Comparison of ENCODE assay signal across 9 cellular contexts in genomic region chr2:235639387-235639786, GRCh38.
A peak's percentile ranks its signal among the peaks of the same experiment; 100 is the strongest.
DNase-seq lines count a peak whose midpoint lies in the region.
"Had no signal": no experiment of that assay in that cellular context is flagged by ENCODE, and none has a peak within 500 bp of the region (broad histone marks: within the 10 kb centered on the region; RNA-seq: fewer than 3 reads in every experiment).

No MANE protein-coding gene starts in this region.

- POLR2A ChIA-PET in activated CD4-positive, alpha-beta memory T cell treated with anti-CD3 and anti-CD28 coated beads, Interleukin-2, amount 10 ng/mL, durations not matched to agents 7 days and 5 days (lab: Charles Lee): no interaction called here

- H3K9me3 Mint-ChIP-seq in activated CD4-positive, alpha-beta memory T cell treated with anti-CD3 and anti-CD28 coated beads, Interleukin-2, amount 10 ng/mL, durations not matched to agents 7 days and 5 days: no peaks in the 10 kb centered on the region

- H3K4me3 Mint-ChIP-seq in activated CD4-positive, alpha-beta memory T cell treated with anti-CD3 and anti-CD28 coated beads, Interleukin-2, amount 10 ng/mL, durations not matched to agents 7 days and 5 days: no peak overlapping the region

- H3K4me1 Mint-ChIP-seq in activated CD4-positive, alpha-beta memory T cell treated with anti-CD3 and anti-CD28 coated beads, Interleukin-2, amount 10 ng/mL, durations not matched to agents 7 days and 5 days: no peaks in the 10 kb centered on the region

- DNase-seq in NCI-H446 treated with DMSO at 0.1 percent for 48 hours (lab: John Stamatoyannopoulos, UW) (peak; percentile 8), NCI-H446 (lab: John Stamatoyannopoulos, UW) (no peak), lung microvascular endothelial cell (ENCODE audit: low read depth in 2 of 2) (peak; percentile 59 to 88), ureter (ENCODE audit: low spot score) (peak; percentile 75), T-helper 1 cell (no peak)
- DNase-seq in stimulated activated CD4-positive, alpha-beta T cell treated with anti-CD3 and anti-CD28 coated beads, Interleukin-1b, Interleukin-23, amount 100 ng/mL, for 48 hours: no peak
- DNase-seq in activated CD4-positive, alpha-beta memory T cell treated with anti-CD3 and anti-CD28 coated beads, Interleukin-2, amount 10 ng/mL, durations not matched to agents 7 days and 5 days: no peak
- DNase-seq: NCI-H187 treated with DMSO at 0.1 percent for 48 hours had no signal

- H3K27me3 Mint-ChIP-seq in activated CD4-positive, alpha-beta memory T cell treated with anti-CD3 and anti-CD28 coated beads, Interleukin-2, amount 10 ng/mL, durations not matched to agents 7 days and 5 days: peaks cover 13% of the 10 kb centered on the region

- H3K27ac ChIP-seq in cingulate gyrus (ENCODE audit: low read depth, low read length): peak overlapping the region; percentile 95

- CTCF ChIA-PET in activated CD4-positive, alpha-beta memory T cell treated with anti-CD3 and anti-CD28 coated beads, Interleukin-2, amount 10 ng/mL, durations not matched to agents 7 days and 5 days (lab: Charles Lee): interaction anchor here (0.6 to 1.7 kb wide), 2 partner anchors 28 to 107 kb away, joined by 3 to 6 read pairs; no protein-coding TSS in a partner anchor

- H3K36me3 Mint-ChIP-seq in activated CD4-positive, alpha-beta memory T cell treated with anti-CD3 and anti-CD28 coated beads, Interleukin-2, amount 10 ng/mL, durations not matched to agents 7 days and 5 days (ENCODE audit: low read depth): no peaks in the 10 kb centered on the region

- H3K27ac Mint-ChIP-seq in activated CD4-positive, alpha-beta memory T cell treated with anti-CD3 and anti-CD28 coated beads, Interleukin-2, amount 10 ng/mL, durations not matched to agents 7 days and 5 days: no peak overlapping the region

Comparison
In these comparisons a context has a peak if more than half of its experiments do, and no peak if none do; other contexts are left out.
1. DNase-seq: peak in NCI-H446 treated with DMSO at 0.1 percent for 48 hours (single experiment), lung microvascular endothelial cell (2 of 2) and ureter (single experiment); none in NCI-H446 (0 of 2), T-helper 1 cell (0 of 5), stimulated activated CD4-positive, alpha-beta T cell treated with anti-CD3 and anti-CD28 coated beads, Interleukin-1b, Interleukin-23, amount 100 ng/mL, for 48 hours (single experiment) and activated CD4-positive, alpha-beta memory T cell treated with anti-CD3 and anti-CD28 coated beads, Interleukin-2, amount 10 ng/mL, durations not matched to agents 7 days and 5 days (single experiment).